In the genomic region with DNA sequence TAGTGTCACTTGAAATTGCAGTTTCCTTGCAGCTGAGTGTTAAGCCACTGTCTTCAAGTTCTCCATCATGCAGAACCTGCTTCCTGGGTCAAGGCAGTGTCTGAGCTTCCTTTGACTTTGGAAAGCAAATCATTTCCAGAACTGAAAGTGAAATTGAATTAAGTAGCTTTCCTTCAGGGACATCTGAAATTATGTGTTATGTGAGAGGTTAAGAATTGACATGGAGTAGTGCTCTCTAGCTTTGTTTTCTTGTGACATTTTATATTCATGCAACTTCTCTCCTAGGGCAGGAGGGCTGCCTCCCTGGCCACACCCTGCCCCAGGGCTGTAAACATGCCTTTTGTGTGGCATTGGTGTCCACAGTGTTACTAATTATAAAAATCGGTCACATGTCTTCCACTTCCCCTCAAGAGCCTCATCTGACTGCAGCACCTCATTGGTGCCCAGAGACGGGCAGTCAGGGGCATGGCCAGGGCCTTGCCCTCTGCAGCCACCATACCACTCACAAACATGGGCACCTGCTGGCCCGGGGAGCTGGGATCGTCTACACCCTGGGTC, we compare ENCODE assay signal across 8 cellular contexts. TPM values are rescaled to one million over a fixed set of nuclear protein-coding genes. Genes with fewer than 3 reads are reported as not detected.
DNase-seq lines count a peak whose midpoint lies in the region; ATAC-seq and TF ChIP-seq lines count a peak whose summit lies in the region.

No MANE protein-coding gene starts in this region.

- H3K9me3 Mint-ChIP-seq in activated T-cell treated with anti-CD3 and anti-CD28 coated beads, Interleukin-2, amount 50 U/mL, for 4 hours: peaks cover 11% of the 10 kb centered on the region
- peaks cover 17% of the 10 kb centered on the region for H3K9me3 Mint-ChIP-seq in type B pancreatic cell

- H3K36me3 Mint-ChIP-seq in activated T-cell treated with anti-CD3 and anti-CD28 coated beads, Interleukin-2, amount 50 U/mL, for 4 hours (ENCODE audit: insufficient read depth): peaks cover 50% of the 10 kb centered on the region
- peaks cover 39% of the 10 kb centered on the region for H3K36me3 Mint-ChIP-seq in type B pancreatic cell

- TF ChIP-seq CTCF in type B pancreatic cell (conservative IDR thresholded peaks at IDR 0.05): no peak

- H3K4me1 Mint-ChIP-seq in activated T-cell treated with anti-CD3 and anti-CD28 coated beads, Interleukin-2, amount 50 U/mL, for 4 hours (ENCODE audit: low read depth): peaks cover 56% of the 10 kb centered on the region
- peaks cover 19% of the 10 kb centered on the region for H3K4me1 Mint-ChIP-seq in type B pancreatic cell (ENCODE audit: unreplicated experiment)

- DNase-seq in activated T-cell treated with anti-CD3 and anti-CD28 coated beads, Interleukin-2, amount 50 U/mL, for 4 hours: no peak
- DNase-seq in activated T-cell treated with anti-CD3 and anti-CD28 coated beads, Interleukin-2, amount 50 U/mL, for 48 hours: no peak
- DNase-seq in NOMO-1 treated with dmso at 0.1 percent for 144 hours (lab: John Stamatoyannopoulos, UW; ENCODE audit: unreplicated experiment) (peak; percentile 70), left cardiac atrium (peak; percentile 33), type B pancreatic cell (ENCODE audit: extremely low spot score, unreplicated experiment) (no peak), AG20443 (ENCODE audit: low spot score) (no peak), NCI-H226 (no peak)

- intact Hi-C loops in left cardiac atrium (cut with DNase I): no loop called here

- H3K4me3 Mint-ChIP-seq in activated T-cell treated with anti-CD3 and anti-CD28 coated beads, Interleukin-2, amount 50 U/mL, for 4 hours: peak overlapping the region; percentile 38
- no peak overlapping the region for H3K4me3 Mint-ChIP-seq in type B pancreatic cell

- H3K27me3 Mint-ChIP-seq in activated T-cell treated with anti-CD3 and anti-CD28 coated beads, Interleukin-2, amount 50 U/mL, for 4 hours (ENCODE audit: low read depth): no peaks in the 10 kb centered on the region
- no peaks in the 10 kb centered on the region for H3K27me3 Mint-ChIP-seq in type B pancreatic cell

- ATAC-seq in activated T-cell treated with anti-CD3 and anti-CD28 coated beads, Interleukin-2, amount 50 U/mL, for 4 hours: peak; percentile 57 to 65
- ATAC-seq in HG02973 (IDR thresholded peaks at IDR 0.05; ENCODE audit: unreplicated experiment): peak; percentile 76
- peak; percentile 87 to 92 for ATAC-seq in left cardiac atrium

- peak overlapping the region; percentile 65 for H3K27ac Mint-ChIP-seq in type B pancreatic cell

RNA-seq across cellular contexts. Expression of a gene that starts 14.4 kb away (rescaled TPM):
- total RNA-seq in activated T-cell treated with anti-CD3 and anti-CD28 coated beads, Interleukin-2, amount 50 U/mL, for 4 hours: 10 to 100 TPM; 13.0 to 15.4 (median 13.6) TPM
- total RNA-seq in left cardiac atrium (10 to 100 TPM; 69.5 to 82.2 TPM), type B pancreatic cell (ENCODE audit: low replicate concordance) (25.2 and 28.9 TPM in 2 replicates)

Comparison
In these comparisons a context has a peak if more than half of its experiments do, and no peak if none do; other contexts are left out.
1. DNase-seq: peak in NOMO-1 treated with dmso at 0.1 percent for 144 hours (single experiment) and left cardiac atrium (single experiment); none in activated T-cell treated with anti-CD3 and anti-CD28 coated beads, Interleukin-2, amount 50 U/mL, for 4 hours (single experiment), activated T-cell treated with anti-CD3 and anti-CD28 coated beads, Interleukin-2, amount 50 U/mL, for 48 hours (0 of 2), type B pancreatic cell (single experiment), AG20443 (single experiment) and NCI-H226 (single experiment).
2. Peak in every context shown above with its lines, with median percentiles within 50 percentile points of each other: ATAC-seq.